In genomic region chr17:80224098-80224497, GRCh38 we compare ENCODE assay signal across 17 cellular contexts. TPM values are rescaled to one million over a fixed set of nuclear protein-coding genes. Genes with fewer than 3 reads are reported as not detected.
"Had no signal": no experiment of that assay in that cellular context is flagged by ENCODE, and none has a peak within 500 bp of the region (broad histone marks: within the 10 kb centered on the region; RNA-seq: fewer than 3 reads in every experiment).

No MANE protein-coding gene starts in this region.

- H3K4me3 ChIP-seq: ascending aorta, breast epithelium, upper lobe of left lung had no signal

- H3K4me3 Mint-ChIP-seq: natural killer cell treated with Interleukin-12 subunit alpha and Interleukin-12 subunit beta and Interleukin-15 and Interleukin-18, amount 100 ng/mL, for 72 hours had no signal

- H3K27ac ChIP-seq: ascending aorta, breast epithelium, upper lobe of left lung had no signal

- ATAC-seq: activated CD4-positive, CD25-positive, alpha-beta regulatory T cell treated with anti-CD3 and anti-CD28 coated beads, Interleukin-2, amount 50 U/mL, for 24 hours; natural killer cell treated with Interleukin-12 subunit alpha and Interleukin-12 subunit beta and Interleukin-15 and Interleukin-18, amount 100 ng/mL, for 72 hours; stimulated activated naive CD8-positive, alpha-beta T cell treated with anti-CD3 and anti-CD28 coated beads, Interleukin-15, Interleukin-2, amounts not matched to agents 100 U/mL and 50 U/mL, for 24 hours had no signal

- DNase-seq: activated CD4-positive, alpha-beta T cell treated with anti-CD3 and anti-CD28 coated beads, Interleukin-2, amount 50 U/mL, for 4 hours; activated naive CD4-positive, alpha-beta T cell treated with Interleukin-2 at 50 U/mL for 16 hours; activated T-cell treated with anti-CD3 and anti-CD28 coated beads for 4 hours; dermis blood vessel endothelial cell; erythroblast; nucleus accumbens; posterior cingulate gyrus; retina; small intestine; stimulated activated CD4-positive, alpha-beta T cell treated with anti-CD3 and anti-CD28 coated beads, Interleukin-4, amount 100 ng/mL, for 4 hours; stimulated activated CD8-positive, alpha-beta memory T cell treated with anti-CD3 and anti-CD28 coated beads, Interleukin-4, amount 100 ng/mL, for 48 hours; stimulated activated naive CD8-positive, alpha-beta T cell treated with anti-CD3 and anti-CD28 coated beads, Interleukin-15, Interleukin-2, amounts not matched to agents 100 U/mL and 50 U/mL, for 24 hours; upper lobe of left lung had no signal

- H3K27me3 ChIP-seq: ascending aorta, breast epithelium, upper lobe of left lung had no signal

- H3K36me3 Mint-ChIP-seq: natural killer cell treated with Interleukin-12 subunit alpha and Interleukin-12 subunit beta and Interleukin-15 and Interleukin-18, amount 100 ng/mL, for 72 hours had no signal

- H3K4me1 ChIP-seq: breast epithelium had no signal

- FAIRE-seq: small intestine had no signal

- H3K27ac Mint-ChIP-seq: natural killer cell treated with Interleukin-12 subunit alpha and Interleukin-12 subunit beta and Interleukin-15 and Interleukin-18, amount 100 ng/mL, for 72 hours had no signal

- H3K9me3 ChIP-seq: ascending aorta, breast epithelium, upper lobe of left lung had no signal

- H3K9me3 Mint-ChIP-seq: natural killer cell treated with Interleukin-12 subunit alpha and Interleukin-12 subunit beta and Interleukin-15 and Interleukin-18, amount 100 ng/mL, for 72 hours had no signal

- H3K27me3 Mint-ChIP-seq: natural killer cell treated with Interleukin-12 subunit alpha and Interleukin-12 subunit beta and Interleukin-15 and Interleukin-18, amount 100 ng/mL, for 72 hours had no signal

- H3K36me3 ChIP-seq: breast epithelium had no signal

RNA-seq across cellular contexts. Expression of gene CARD14, which starts 54.3 kb away (rescaled TPM):
- total RNA-seq: natural killer cell treated with Interleukin-12 subunit alpha and Interleukin-12 subunit beta and Interleukin-15 and Interleukin-18, amount 100 ng/mL, for 72 hours had no signal
